28 cellular contexts compared by ENCODE assay signal in the genomic region with DNA sequence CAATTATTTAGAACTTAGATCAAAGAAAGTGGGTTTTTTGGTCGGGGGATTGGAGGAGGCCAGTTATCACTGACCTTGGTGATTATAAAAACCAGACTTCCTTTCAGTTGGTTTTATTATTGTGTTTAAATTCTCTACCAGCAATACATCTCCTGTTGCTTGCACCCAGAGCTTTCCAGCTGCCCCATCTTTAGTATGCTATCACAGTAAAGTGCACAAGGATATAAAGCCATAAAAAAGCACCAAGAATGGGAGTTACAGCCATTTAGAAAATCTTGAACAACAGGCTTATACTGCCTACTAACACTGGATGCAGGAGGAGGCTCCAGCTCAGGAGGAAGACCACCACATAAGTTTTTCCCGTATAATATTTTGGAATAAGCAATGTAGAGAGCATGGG.
"Had no signal": no experiment of that assay in that cellular context is flagged by ENCODE, and none has a peak within 500 bp of the region (broad histone marks: within the 10 kb centered on the region; RNA-seq: fewer than 3 reads in every experiment).

No MANE protein-coding gene starts in this region.

- H3K27me3 ChIP-seq: neural progenitor cell, ovary, suprapubic skin, testis, upper lobe of right lung, uterus had no signal

- H3K9me3 ChIP-seq: ovary, psoas muscle, spleen, suprapubic skin, testis, tibial nerve, upper lobe of right lung, uterus had no signal

- H3K4me3 ChIP-seq: neural progenitor cell, ovary, psoas muscle, skin epidermis, smooth muscle cell, spleen, suprapubic skin, testis, tibial nerve, upper lobe of right lung, uterus had no signal

- DNase-seq: naive thymus-derived CD4-positive, alpha-beta T cell; natural killer cell; occipital lobe; ovary; posterior cingulate gyrus; psoas muscle; right cardiac atrium; spleen; stimulated activated CD4-positive, alpha-beta T cell treated with anti-CD3 and anti-CD28 coated beads, Interleukin-12 subunit alpha, Interleukin-12 subunit beta, amount 100 ng/mL, for 4 hours; stimulated activated CD4-positive, alpha-beta T cell treated with anti-CD3 and anti-CD28 coated beads, Interleukin-1b, Interleukin-23, amount 100 ng/mL, for 48 hours; stimulated activated CD4-positive, alpha-beta T cell treated with anti-CD3 and anti-CD28 coated beads, Interleukin-4, amount 100 ng/mL, for 1 hour; stimulated activated CD4-positive, alpha-beta T cell treated with anti-CD3 and anti-CD28 coated beads, Interleukin-4, amount 100 ng/mL, for 4 hours; stimulated activated CD8-positive, alpha-beta memory T cell treated with anti-CD3 and anti-CD28 coated beads, Interleukin-4, amount 100 ng/mL, for 48 hours; stimulated activated naive CD4-positive, alpha-beta T cell; stimulated activated naive CD8-positive, alpha-beta T cell treated with anti-CD3 and anti-CD28 coated beads, Interleukin-15, amount 100 ng/mL, for 72 hours; stimulated activated naive CD8-positive, alpha-beta T cell treated with anti-CD3 and anti-CD28 coated beads, Interleukin-15, Interleukin-2, amounts not matched to agents 100 U/mL and 50 U/mL, for 24 hours; substantia nigra; testis; upper lobe of right lung; uterus had no signal

- H3K36me3 ChIP-seq: neural progenitor cell, ovary, spleen, suprapubic skin, tibial nerve, upper lobe of right lung, uterus had no signal

- H3K27ac ChIP-seq: neural progenitor cell, ovary, parathyroid adenoma, psoas muscle, skin epidermis, spleen, suprapubic skin, testis, tibial nerve, upper lobe of right lung, uterus had no signal

- H3K4me1 ChIP-seq: neural progenitor cell, parathyroid adenoma, spleen, suprapubic skin, testis, tibial nerve, upper lobe of right lung, uterus had no signal

- ATAC-seq: naive thymus-derived CD4-positive, alpha-beta T cell; natural killer cell; psoas muscle; right cardiac atrium; sciatic nerve; stimulated activated memory B cell treated with anti-CD40 and anti-IgM and Interleukin-4, amounts not matched to agents 10 μg/mL and 1 μg/mL and 100 μg/mL, for 72 hours; stimulated activated naive CD8-positive, alpha-beta T cell treated with anti-CD3 and anti-CD28 coated beads, Interleukin-15, amount 100 ng/mL, for 72 hours; stimulated activated naive CD8-positive, alpha-beta T cell treated with anti-CD3 and anti-CD28 coated beads, Interleukin-15, Interleukin-2, amounts not matched to agents 100 U/mL and 50 U/mL, for 24 hours; upper lobe of right lung had no signal
